8 cellular contexts compared by ENCODE assay signal in genomic region chr12:92144045-92144630, GRCh38. TPM values are rescaled to one million over a fixed set of nuclear protein-coding genes. Genes with fewer than 3 reads are reported as not detected.
DNase-seq lines count a peak whose midpoint lies in the region; ATAC-seq and TF ChIP-seq lines count a peak whose summit lies in the region.

No MANE protein-coding gene starts in this region.

- TF ChIP-seq CTCF in BJ (IDR thresholded peaks at IDR 0.05; ENCODE audit: insufficient read depth, low read depth, low read length): peak; percentile 85

- no peaks in the 10 kb centered on the region for H3K27me3 Mint-ChIP-seq in natural killer cell treated with Interleukin-12 subunit alpha and Interleukin-12 subunit beta and Interleukin-15 and Interleukin-18, amount 100 ng/mL, for 72 hours

- no peaks in the 10 kb centered on the region for H3K36me3 ChIP-seq in BJ (ENCODE audit: control insufficient read depth, insufficient read depth, low read length)

- H3K36me3 Mint-ChIP-seq in natural killer cell treated with Interleukin-12 subunit alpha and Interleukin-12 subunit beta and Interleukin-15 and Interleukin-18, amount 100 ng/mL, for 72 hours: peaks cover 37% of the 10 kb centered on the region

- H3K27me3 ChIP-seq in BJ (ENCODE audit: control insufficient read depth, insufficient read depth, low read length): no peaks in the 10 kb centered on the region

- H3K27ac Mint-ChIP-seq in natural killer cell treated with Interleukin-12 subunit alpha and Interleukin-12 subunit beta and Interleukin-15 and Interleukin-18, amount 100 ng/mL, for 72 hours: peak overlapping the region; percentile 92 to 95

- CTCF ChIA-PET in BJ (lab: Yijun Ruan, JAX): interaction anchor here (0.6 to 2.8 kb wide), 21 partner anchors 10 to 762 kb away, joined by 3 to 33 read pairs (median 3); no protein-coding TSS in a partner anchor

- peak overlapping the region; percentile 96 for H3K4me3 Mint-ChIP-seq in natural killer cell treated with Interleukin-12 subunit alpha and Interleukin-12 subunit beta and Interleukin-15 and Interleukin-18, amount 100 ng/mL, for 72 hours

- no peaks in the 10 kb centered on the region for H3K9me3 Mint-ChIP-seq in natural killer cell treated with Interleukin-12 subunit alpha and Interleukin-12 subunit beta and Interleukin-15 and Interleukin-18, amount 100 ng/mL, for 72 hours

- ATAC-seq in GM19452 (IDR thresholded peaks at IDR 0.05; ENCODE audit: unreplicated experiment): peak; percentile 21
- peak; percentile 22 to 32 for ATAC-seq in natural killer cell treated with Interleukin-12 subunit alpha and Interleukin-12 subunit beta and Interleukin-15 and Interleukin-18, amount 100 ng/mL, for 72 hours
- peak; percentile 39 for ATAC-seq in stimulated activated naive CD8-positive, alpha-beta T cell treated with anti-CD3 and anti-CD28 coated beads, Interleukin-15, Interleukin-2, amounts not matched to agents 100 U/mL and 50 U/mL, for 24 hours

- H3K4me3 ChIP-seq in BJ (ENCODE audit: low read depth, low read length): peak overlapping the region; percentile 98

- POLR2A ChIA-PET in BJ (lab: Charles Lee): interaction anchor here (1.1 to 2.0 kb wide), 2 partner anchors 69 to 84 kb away, joined by 6 to 12 read pairs; no protein-coding TSS in a partner anchor

- DNase-seq in BJ (ENCODE audit: low read depth): peak; percentile 76
- DNase-seq in LHCN-M2 (ENCODE audit: low read depth): peak; percentile 98
- DNase-seq in RPMI8226: peak; percentile 73
- peak; percentile 43 to 49 for DNase-seq in activated T-helper 1 cell treated with anti-CD3 and anti-CD28 coated beads, Interleukin-2, amount 50 U/mL, for 16 hours (ENCODE audit: low read depth in 1 of 2, low spot score in 1 of 2)
- peak; percentile 98 for DNase-seq in fibroblast of peridontal ligament (ENCODE audit: extremely low read depth)
- DNase-seq in natural killer cell treated with Interleukin-12 subunit alpha and Interleukin-12 subunit beta and Interleukin-15 and Interleukin-18, amount 100 ng/mL, for 72 hours (ENCODE audit: low spot score): peak; percentile 78
- DNase-seq in stimulated activated naive CD8-positive, alpha-beta T cell treated with anti-CD3 and anti-CD28 coated beads, Interleukin-15, Interleukin-2, amounts not matched to agents 100 U/mL and 50 U/mL, for 24 hours: peak; percentile 64

- H3K4me1 Mint-ChIP-seq in natural killer cell treated with Interleukin-12 subunit alpha and Interleukin-12 subunit beta and Interleukin-15 and Interleukin-18, amount 100 ng/mL, for 72 hours (ENCODE audit: low read depth in 2 of 2): peaks cover 34 to 44% of the 10 kb centered on the region in 2 donors

RNA-seq across cellular contexts. Expression of gene BTG1, which starts 1.5 kb away (rescaled TPM):
- 73.8 and 81.3 TPM in 2 replicates for polyA plus RNA-seq in BJ (2011; rRNA removed)
- 66.4 and 77.9 TPM in 2 replicates for polyA minus RNA-seq in BJ (2011; rRNA and poly(A)+ RNA removed)
- total RNA-seq in LHCN-M2 (2014; rRNA removed): 14.6 and 17.5 TPM in 2 replicates
- polyA plus RNA-seq in LHCN-M2 (2012): 16.9 TPM
- total RNA-seq in natural killer cell treated with Interleukin-12 subunit alpha and Interleukin-12 subunit beta and Interleukin-15 and Interleukin-18, amount 100 ng/mL, for 72 hours: 100 to 1,000 TPM in 1 of 2 donors, 10 to 100 TPM in 1; 80.0 to 249 TPM

Comparison
In these comparisons a context has a peak if more than half of its experiments do, and no peak if none do; other contexts are left out.
1. Peak in every context shown above with its lines: DNase-seq, ATAC-seq and H3K4me3 ChIP-seq.
2. DNase-seq: peak in every context shown above with its lines; median percentile 98 in LHCN-M2; 98 in fibroblast of peridontal ligament; 78 in natural killer cell treated with Interleukin-12 subunit alpha and Interleukin-12 subunit beta and Interleukin-15 and Interleukin-18, amount 100 ng/mL, for 72 hours; 76 in BJ; 73 in RPMI8226; 64 in stimulated activated naive CD8-positive, alpha-beta T cell treated with anti-CD3 and anti-CD28 coated beads, Interleukin-15, Interleukin-2, amounts not matched to agents 100 U/mL and 50 U/mL, for 24 hours; 46 in activated T-helper 1 cell treated with anti-CD3 and anti-CD28 coated beads, Interleukin-2, amount 50 U/mL, for 16 hours.